ENCODE assay signal across 1 cellular context in the genomic region with DNA sequence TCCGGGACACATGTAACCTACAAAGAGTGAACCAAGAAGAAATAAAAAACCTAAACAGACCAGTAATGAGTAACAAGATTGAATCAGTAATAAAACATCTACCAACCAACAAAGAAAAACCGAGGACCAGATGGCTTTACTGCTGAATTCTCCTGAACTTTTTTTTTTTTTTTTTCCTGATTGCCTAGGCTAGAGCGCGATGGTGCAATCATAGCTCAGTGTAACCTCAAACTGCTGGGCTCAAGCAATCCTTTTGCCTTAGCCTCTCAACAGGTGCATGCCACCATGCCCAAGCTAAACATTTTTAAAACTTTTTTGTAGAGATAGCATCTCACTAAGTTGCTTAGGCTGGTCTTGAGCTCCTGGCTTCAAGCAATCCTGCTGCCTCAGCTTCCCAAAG.
TF ChIP-seq lines count a peak whose summit lies in the region.

No MANE protein-coding gene starts in this region.

TF ChIP-seq in SK-N-SH treated with all-trans-retinoic acid at 6 μM for 48 hours, 23 proteins besides CTCF, POLR2A, EP300 and RAD21 (continued from another document):
- TF ChIP-seq, protein P1, sequence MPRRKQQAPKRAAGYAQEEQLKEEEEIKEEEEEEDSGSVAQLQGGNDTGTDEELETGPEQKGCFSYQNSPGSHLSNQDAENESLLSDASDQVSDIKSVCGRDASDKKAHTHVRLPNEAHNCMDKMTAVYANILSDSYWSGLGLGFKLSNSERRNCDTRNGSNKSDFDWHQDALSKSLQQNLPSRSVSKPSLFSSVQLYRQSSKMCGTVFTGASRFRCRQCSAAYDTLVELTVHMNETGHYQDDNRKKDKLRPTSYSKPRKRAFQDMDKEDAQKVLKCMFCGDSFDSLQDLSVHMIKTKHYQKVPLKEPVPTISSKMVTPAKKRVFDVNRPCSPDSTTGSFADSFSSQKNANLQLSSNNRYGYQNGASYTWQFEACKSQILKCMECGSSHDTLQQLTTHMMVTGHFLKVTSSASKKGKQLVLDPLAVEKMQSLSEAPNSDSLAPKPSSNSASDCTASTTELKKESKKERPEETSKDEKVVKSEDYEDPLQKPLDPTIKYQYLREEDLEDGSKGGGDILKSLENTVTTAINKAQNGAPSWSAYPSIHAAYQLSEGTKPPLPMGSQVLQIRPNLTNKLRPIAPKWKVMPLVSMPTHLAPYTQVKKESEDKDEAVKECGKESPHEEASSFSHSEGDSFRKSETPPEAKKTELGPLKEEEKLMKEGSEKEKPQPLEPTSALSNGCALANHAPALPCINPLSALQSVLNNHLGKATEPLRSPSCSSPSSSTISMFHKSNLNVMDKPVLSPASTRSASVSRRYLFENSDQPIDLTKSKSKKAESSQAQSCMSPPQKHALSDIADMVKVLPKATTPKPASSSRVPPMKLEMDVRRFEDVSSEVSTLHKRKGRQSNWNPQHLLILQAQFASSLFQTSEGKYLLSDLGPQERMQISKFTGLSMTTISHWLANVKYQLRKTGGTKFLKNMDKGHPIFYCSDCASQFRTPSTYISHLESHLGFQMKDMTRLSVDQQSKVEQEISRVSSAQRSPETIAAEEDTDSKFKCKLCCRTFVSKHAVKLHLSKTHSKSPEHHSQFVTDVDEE (CRISPR knock-in tag; IDR thresholded peaks at IDR 0.05): no peak
- TF ChIP-seq ISL1 (CRISPR knock-in tag; IDR thresholded peaks at IDR 0.05): no peak
- no peak for TF ChIP-seq ESRRG (CRISPR knock-in tag; IDR thresholded peaks at IDR 0.05)
- no peak for TF ChIP-seq ZNF8 (CRISPR knock-in tag; IDR thresholded peaks at IDR 0.05)
- TF ChIP-seq, protein P2, sequence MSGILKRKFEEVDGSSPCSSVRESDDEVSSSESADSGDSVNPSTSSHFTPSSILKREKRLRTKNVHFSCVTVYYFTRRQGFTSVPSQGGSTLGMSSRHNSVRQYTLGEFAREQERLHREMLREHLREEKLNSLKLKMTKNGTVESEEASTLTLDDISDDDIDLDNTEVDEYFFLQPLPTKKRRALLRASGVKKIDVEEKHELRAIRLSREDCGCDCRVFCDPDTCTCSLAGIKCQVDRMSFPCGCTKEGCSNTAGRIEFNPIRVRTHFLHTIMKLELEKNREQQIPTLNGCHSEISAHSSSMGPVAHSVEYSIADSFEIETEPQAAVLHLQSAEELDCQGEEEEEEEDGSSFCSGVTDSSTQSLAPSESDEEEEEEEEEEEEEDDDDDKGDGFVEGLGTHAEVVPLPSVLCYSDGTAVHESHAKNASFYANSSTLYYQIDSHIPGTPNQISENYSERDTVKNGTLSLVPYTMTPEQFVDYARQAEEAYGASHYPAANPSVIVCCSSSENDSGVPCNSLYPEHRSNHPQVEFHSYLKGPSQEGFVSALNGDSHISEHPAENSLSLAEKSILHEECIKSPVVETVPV (CRISPR knock-in tag; IDR thresholded peaks at IDR 0.05): no peak
- TF ChIP-seq ZNF565 (CRISPR knock-in tag; conservative IDR thresholded peaks at IDR 0.05; ENCODE audit: low read depth): no peak
- no peak for TF ChIP-seq ZFP3 (CRISPR knock-in tag; IDR thresholded peaks at IDR 0.05)
- no peak for TF ChIP-seq TCF4 (CRISPR knock-in tag; IDR thresholded peaks at IDR 0.05; ENCODE audit: borderline replicate concordance)
- TF ChIP-seq BACH2 (CRISPR knock-in tag; IDR thresholded peaks at IDR 0.05; ENCODE audit: borderline replicate concordance): no peak
- TF ChIP-seq SNAI2 (CRISPR knock-in tag; IDR thresholded peaks at IDR 0.05): no peak
- no peak for TF ChIP-seq OSR1 (CRISPR knock-in tag; IDR thresholded peaks at IDR 0.05)
